In the genomic region with DNA sequence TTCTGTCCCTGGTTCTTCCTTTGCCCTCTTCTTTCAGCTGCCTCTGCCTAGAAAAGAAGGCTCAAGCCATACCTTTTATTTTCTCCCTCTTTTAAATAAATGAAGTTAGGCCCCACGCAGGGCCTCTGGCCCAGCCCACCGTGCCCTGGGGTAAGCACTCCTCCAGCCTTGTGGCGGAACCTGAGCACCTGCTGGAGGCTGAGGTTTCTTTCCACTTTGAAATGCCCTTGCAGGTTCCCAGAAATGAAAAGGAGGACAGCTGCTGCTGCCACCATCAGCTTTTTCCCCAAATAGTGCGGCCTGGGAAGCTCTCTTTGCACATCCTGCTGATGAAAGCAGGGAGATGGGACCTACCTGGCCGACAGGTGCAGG, we compare ENCODE assay signal across 1 cellular context.
TF ChIP-seq lines count a peak whose summit lies in the region.

No MANE protein-coding gene starts in this region.

TF ChIP-seq in SK-N-SH, 30 proteins besides CTCF, POLR2A, EP300 and RAD21 (continued from another document):
- TF ChIP-seq, protein P1, sequence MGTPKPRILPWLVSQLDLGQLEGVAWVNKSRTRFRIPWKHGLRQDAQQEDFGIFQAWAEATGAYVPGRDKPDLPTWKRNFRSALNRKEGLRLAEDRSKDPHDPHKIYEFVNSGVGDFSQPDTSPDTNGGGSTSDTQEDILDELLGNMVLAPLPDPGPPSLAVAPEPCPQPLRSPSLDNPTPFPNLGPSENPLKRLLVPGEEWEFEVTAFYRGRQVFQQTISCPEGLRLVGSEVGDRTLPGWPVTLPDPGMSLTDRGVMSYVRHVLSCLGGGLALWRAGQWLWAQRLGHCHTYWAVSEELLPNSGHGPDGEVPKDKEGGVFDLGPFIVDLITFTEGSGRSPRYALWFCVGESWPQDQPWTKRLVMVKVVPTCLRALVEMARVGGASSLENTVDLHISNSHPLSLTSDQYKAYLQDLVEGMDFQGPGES (IDR thresholded peaks at IDR 0.05; ENCODE audit: low read depth, low read length): no peak
- no peak for TF ChIP-seq TAF1 (IDR thresholded peaks at IDR 0.05; ENCODE audit: borderline replicate concordance, low read depth, low read length)
- no peak for TF ChIP-seq TCF12 (IDR thresholded peaks at IDR 0.05)
- no peak for TF ChIP-seq FOSL2 (IDR thresholded peaks at IDR 0.05; ENCODE audit: borderline replicate concordance, low read depth)
- no peak for TF ChIP-seq YY1 (IDR thresholded peaks at IDR 0.05; ENCODE audit: low read depth)
TF ChIP-seq in SK-N-SH: peak in this region for 2.
